ENCODE assay signal across 8 cellular contexts in the genomic region with DNA sequence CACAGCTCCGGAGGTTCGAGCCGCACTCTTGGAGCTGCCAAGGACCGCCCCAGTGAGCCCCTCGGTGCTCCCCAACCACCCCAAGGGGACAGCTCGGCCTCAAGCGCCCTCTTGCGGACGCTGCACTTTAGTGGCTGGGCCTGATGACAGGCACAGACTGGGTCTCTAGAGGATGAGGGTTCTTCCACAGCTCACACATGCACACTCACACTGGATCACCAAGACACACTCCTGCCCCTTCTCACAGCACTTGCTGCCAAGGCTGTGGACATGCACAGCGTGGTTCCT. TPM values are rescaled to one million over a fixed set of nuclear protein-coding genes. Genes with fewer than 3 reads are reported as not detected.
A peak's percentile ranks its signal among the peaks of the same experiment; 100 is the strongest.
DNase-seq lines count a peak whose midpoint lies in the region; ATAC-seq and TF ChIP-seq lines count a peak whose summit lies in the region.

No MANE protein-coding gene starts in this region.

- H3K4me3 ChIP-seq in AG04449 (ENCODE audit: low read depth, low read length) (no peak overlapping the region), fibroblast of villous mesenchyme (ENCODE audit: low read depth, low read length) (no peak overlapping the region), lower leg skin (ENCODE audit: low read depth, poor library complexity, severe bottlenecking) (no peak overlapping the region), suprapubic skin (no peak overlapping the region)

- peak; percentile 23 to 33 for ATAC-seq in stimulated activated naive B cell treated with anti-CD40 and anti-IgM and Interleukin-4, amounts not matched to agents 10 μg/mL and 1 μg/mL and 100 μg/mL, for 72 hours (replicated peaks)

- H3K4me1 ChIP-seq in suprapubic skin = peaks cover 20% of the 10 kb centered on the region

- H3K9me3 ChIP-seq in suprapubic skin = no peaks in the 10 kb centered on the region

- POLR2A ChIA-PET in AG04449 (lab: Yijun Ruan, JAX) = no interaction called here

- no peak for TF ChIP-seq POLR2A in lower leg skin (IDR thresholded peaks at IDR 0.05)
- TF ChIP-seq POLR2A in suprapubic skin (IDR thresholded peaks at IDR 0.05) = no peak

- no peaks in the 10 kb centered on the region for H3K36me3 ChIP-seq in suprapubic skin

- TF ChIP-seq CTCF in AG04449 (IDR thresholded peaks at IDR 0.05; ENCODE audit: insufficient read depth, low read length, missing control alignments) (peak; percentile 45), GM12874 (IDR thresholded peaks at IDR 0.05; ENCODE audit: insufficient read depth, low read depth, low read length) (peak; percentile 56), fibroblast of villous mesenchyme (IDR thresholded peaks at IDR 0.05; ENCODE audit: insufficient read depth, low read depth, low read length) (peak; percentile 40), lower leg skin (IDR thresholded peaks at IDR 0.05) (no peak), suprapubic skin (IDR thresholded peaks at IDR 0.05) (peak in 1 of 2 donors; percentile 31)

- H3K9me3 Mint-ChIP-seq in stimulated activated naive B cell treated with anti-CD40 and anti-IgM and Interleukin-4, amounts not matched to agents 10 μg/mL and 1 μg/mL and 100 μg/mL, for 72 hours = no peaks in the 10 kb centered on the region

- H3K27ac ChIP-seq in suprapubic skin = no peak overlapping the region

- 36 to 56% methylated on average over 6 to 10 of the region's 10 CpGs for WGBS in lower leg skin, 2 donors
- 33% methylated on average over 4 of the region's 10 CpGs for WGBS in suprapubic skin

- H3K27me3 ChIP-seq in suprapubic skin = peaks cover 56% of the 10 kb centered on the region

- H3K27ac Mint-ChIP-seq in stimulated activated naive B cell treated with anti-CD40 and anti-IgM and Interleukin-4, amounts not matched to agents 10 μg/mL and 1 μg/mL and 100 μg/mL, for 72 hours = no peak overlapping the region

- H3K4me3 Mint-ChIP-seq in stimulated activated naive B cell treated with anti-CD40 and anti-IgM and Interleukin-4, amounts not matched to agents 10 μg/mL and 1 μg/mL and 100 μg/mL, for 72 hours = no peak overlapping the region

- peaks cover 49 to 61% of the 10 kb centered on the region in 2 donors for H3K27me3 Mint-ChIP-seq in stimulated activated naive B cell treated with anti-CD40 and anti-IgM and Interleukin-4, amounts not matched to agents 10 μg/mL and 1 μg/mL and 100 μg/mL, for 72 hours

- TF ChIP-seq EP300 in suprapubic skin (IDR thresholded peaks at IDR 0.05) = no peak

- CTCF ChIA-PET in AG04449 (lab: Yijun Ruan, JAX) = interaction anchor here (0.8 to 2.8 kb wide), 5 partner anchors 24 to 325 kb away, joined by 3 to 8 read pairs (median 3); no protein-coding TSS in a partner anchor

- peaks cover 5 to 12% of the 10 kb centered on the region in 2 donors for H3K4me1 Mint-ChIP-seq in stimulated activated naive B cell treated with anti-CD40 and anti-IgM and Interleukin-4, amounts not matched to agents 10 μg/mL and 1 μg/mL and 100 μg/mL, for 72 hours

- no peaks in the 10 kb centered on the region for H3K36me3 Mint-ChIP-seq in stimulated activated naive B cell treated with anti-CD40 and anti-IgM and Interleukin-4, amounts not matched to agents 10 μg/mL and 1 μg/mL and 100 μg/mL, for 72 hours

- DNase-seq in AG04449 (ENCODE audit: low read depth, low spot score) = no peak
- DNase-seq in SHP77 treated with DMSO at 0.1 percent for 48 hours (lab: John Stamatoyannopoulos, UW) = peak; percentile 32
- no peak for DNase-seq in fibroblast of villous mesenchyme (ENCODE audit: low read depth)
- DNase-seq in stimulated activated naive B cell treated with anti-CD40 and anti-IgM and Interleukin-4, amounts not matched to agents 10 μg/mL and 1 μg/mL and 100 μg/mL, for 72 hours = no peak
- DNase-seq in NCI-H1694 (lab: John Stamatoyannopoulos, UW) = no peak
- DNase-seq in lower leg skin (ENCODE audit: low spot score in 2 of 2) = no peak
- DNase-seq in suprapubic skin (ENCODE audit: low spot score in 2 of 2) = no peak

- intact Hi-C loops in lower leg skin (cut with DNase I; ENCODE audit: low total_unique reads) = loop anchor here (5.0 kb wide), 1 partner anchor 207 kb away; no protein-coding TSS in a partner anchor

RNA-seq across cellular contexts. Expression of gene RET, which starts 2.1 kb away (rescaled TPM):
- total RNA-seq in fibroblast of villous mesenchyme (0.43 and 1.3 TPM in 2 replicates), lower leg skin (1 to 10 TPM in 2 of 4 donors, under 1 TPM in 2; 0.04 to 1.3 (median 0.87) TPM), suprapubic skin (1 to 10 TPM in 1 of 4 donors, under 1 TPM in 3; 0.23 to 2.1 (median 0.78) TPM)

RNA-seq across cellular contexts. Expression of gene CSGALNACT2, which starts 59.3 kb away (rescaled TPM):
- total RNA-seq in fibroblast of villous mesenchyme (13.2 and 17.3 TPM in 2 replicates), lower leg skin (10 to 100 TPM; 12.9 to 16.7 (median 15.4) TPM), suprapubic skin (10 to 100 TPM; 10.1 to 15.5 (median 13.9) TPM)

Comparison
In these comparisons a context has a peak if more than half of its experiments do, and no peak if none do; other contexts are left out.
1. CTCF ChIP-seq: peak in AG04449 (single experiment), GM12874 (single experiment) and fibroblast of villous mesenchyme (single experiment); none in lower leg skin (0 of 3).